8 cellular contexts compared by ENCODE assay signal in genomic region chr1:201539561-201540404, GRCh38. TPM values are rescaled to one million over a fixed set of nuclear protein-coding genes. Genes with fewer than 3 reads are reported as not detected.
DNase-seq lines count a peak whose midpoint lies in the region; ATAC-seq and TF ChIP-seq lines count a peak whose summit lies in the region.

No MANE protein-coding gene starts in this region.

- H3K4me1 Mint-ChIP-seq in stimulated activated naive CD8-positive, alpha-beta T cell treated with anti-CD3 and anti-CD28 coated beads, Interleukin-15, Interleukin-2, amounts not matched to agents 100 ng/mL and 50 ng/mL, for 24 hours (ENCODE audit: low read depth) = peaks cover 21% of the 10 kb centered on the region
- H3K4me1 Mint-ChIP-seq in stimulated activated effector memory CD8-positive, alpha-beta T cell treated with anti-CD3 and anti-CD28 coated beads, Interleukin-12 subunit alpha, Interleukin-12 subunit beta, amount 100 ng/mL, for 72 hours = peaks cover 21% of the 10 kb centered on the region

- CTCF ChIA-PET in OCI-LY7 (lab: Charles Lee; ENCODE audit: unreplicated experiment) = no interaction called here

- H3K36me3 ChIP-seq in OCI-LY7 (ENCODE audit: insufficient read depth, low read length) = no peaks in the 10 kb centered on the region

- peaks cover 62% of the 10 kb centered on the region for H3K27me3 Mint-ChIP-seq in stimulated activated naive CD8-positive, alpha-beta T cell treated with anti-CD3 and anti-CD28 coated beads, Interleukin-15, Interleukin-2, amounts not matched to agents 100 ng/mL and 50 ng/mL, for 24 hours

- H3K36me3 Mint-ChIP-seq in stimulated activated naive CD8-positive, alpha-beta T cell treated with anti-CD3 and anti-CD28 coated beads, Interleukin-15, Interleukin-2, amounts not matched to agents 100 ng/mL and 50 ng/mL, for 24 hours (ENCODE audit: low read depth) = peaks cover 4% of the 10 kb centered on the region
- no peaks in the 10 kb centered on the region for H3K36me3 Mint-ChIP-seq in stimulated activated effector memory CD8-positive, alpha-beta T cell treated with anti-CD3 and anti-CD28 coated beads, Interleukin-12 subunit alpha, Interleukin-12 subunit beta, amount 100 ng/mL, for 72 hours

- H3K27ac Mint-ChIP-seq in stimulated activated naive CD8-positive, alpha-beta T cell treated with anti-CD3 and anti-CD28 coated beads, Interleukin-15, Interleukin-2, amounts not matched to agents 100 ng/mL and 50 ng/mL, for 24 hours = no peak overlapping the region
- H3K27ac Mint-ChIP-seq in stimulated activated effector memory CD8-positive, alpha-beta T cell treated with anti-CD3 and anti-CD28 coated beads, Interleukin-12 subunit alpha, Interleukin-12 subunit beta, amount 100 ng/mL, for 72 hours = no peak overlapping the region

- peak overlapping the region; percentile 71 for H3K4me3 Mint-ChIP-seq in stimulated activated naive CD8-positive, alpha-beta T cell treated with anti-CD3 and anti-CD28 coated beads, Interleukin-15, Interleukin-2, amounts not matched to agents 100 ng/mL and 50 ng/mL, for 24 hours
- H3K4me3 Mint-ChIP-seq in stimulated activated effector memory CD8-positive, alpha-beta T cell treated with anti-CD3 and anti-CD28 coated beads, Interleukin-12 subunit alpha, Interleukin-12 subunit beta, amount 100 ng/mL, for 72 hours = peak overlapping the region; percentile 70

- intact Hi-C loops in OCI-LY7 (cut with micrococcal nuclease; ENCODE audit: unreplicated experiment) = no loop called here
- intact Hi-C loops in left colon (cut with DNase I, micrococcal nuclease) = no loop called here

- H3K9me3 ChIP-seq in OCI-LY7 (ENCODE audit: low read length) = no peaks in the 10 kb centered on the region

- H2AFZ ChIP-seq in OCI-LY7 (ENCODE audit: low read length) = no peak overlapping the region

- peaks cover 12% of the 10 kb centered on the region for H3K4me1 ChIP-seq in OCI-LY7 (ENCODE audit: insufficient read depth, low read length, poor library complexity, severe bottlenecking)

- H3K27ac ChIP-seq in OCI-LY7 (ENCODE audit: low read depth, low read length, poor library complexity, severe bottlenecking) = no peak overlapping the region
- peak overlapping the region; percentile 66 to 89 for H3K27ac ChIP-seq in coronary artery

- H3K4me2 ChIP-seq in OCI-LY7 (ENCODE audit: low read length) = peak overlapping the region; percentile 39

- ATAC-seq in stimulated activated naive CD8-positive, alpha-beta T cell treated with anti-CD3 and anti-CD28 coated beads, Interleukin-15, Interleukin-2, amounts not matched to agents 100 U/mL and 50 U/mL, for 24 hours = no peak
- peak; percentile 29 for ATAC-seq in left colon
- no peak for ATAC-seq in stimulated activated effector memory CD8-positive, alpha-beta T cell treated with anti-CD3 and anti-CD28 coated beads, Interleukin-12 subunit alpha, Interleukin-12 subunit beta, amount 100 ng/mL, for 72 hours
- no peak for ATAC-seq in GM19023 (IDR thresholded peaks at IDR 0.05; ENCODE audit: unreplicated experiment)

- no peaks in the 10 kb centered on the region for H4K20me1 ChIP-seq in OCI-LY7 (ENCODE audit: insufficient read depth, low read length)

- H3K4me3 ChIP-seq in OCI-LY7 (ENCODE audit: low read depth, low read length, poor library complexity, severe bottlenecking) (no peak overlapping the region), coronary artery (peak overlapping the region; percentile 92)

- no peaks in the 10 kb centered on the region for H3K9me3 Mint-ChIP-seq in stimulated activated naive CD8-positive, alpha-beta T cell treated with anti-CD3 and anti-CD28 coated beads, Interleukin-15, Interleukin-2, amounts not matched to agents 100 ng/mL and 50 ng/mL, for 24 hours
- peaks cover 3% of the 10 kb centered on the region for H3K9me3 Mint-ChIP-seq in stimulated activated effector memory CD8-positive, alpha-beta T cell treated with anti-CD3 and anti-CD28 coated beads, Interleukin-12 subunit alpha, Interleukin-12 subunit beta, amount 100 ng/mL, for 72 hours

- POLR2A ChIA-PET in OCI-LY7 (lab: Charles Lee) = interaction anchor here (1.0 kb wide), 1 partner anchor 23 kb away, joined by 3 read pairs; no protein-coding TSS in a partner anchor

- TF ChIP-seq CTCF in OCI-LY7 (conservative IDR thresholded peaks at IDR 0.05; ENCODE audit: low read length) (no peak), coronary artery (IDR thresholded peaks at IDR 0.05) (no peak)

- no peaks in the 10 kb centered on the region for H3K9me2 ChIP-seq in OCI-LY7 (ENCODE audit: insufficient read depth, low read length)

- DNase-seq in stimulated activated naive CD8-positive, alpha-beta T cell treated with anti-CD3 and anti-CD28 coated beads, Interleukin-15, Interleukin-2, amounts not matched to agents 100 U/mL and 50 U/mL, for 24 hours = no peak
- DNase-seq in OCI-LY7 (ENCODE audit: low spot score) (no peak), coronary artery (ENCODE audit: low spot score) (peak; percentile 75), left colon (peak in 1 of 2 donors; percentile 34), ureter (ENCODE audit: low spot score) (no peak)
- no peak for DNase-seq in stimulated activated effector memory CD8-positive, alpha-beta T cell treated with anti-CD3 and anti-CD28 coated beads, Interleukin-12 subunit alpha, Interleukin-12 subunit beta, amount 100 ng/mL, for 72 hours (ENCODE audit: low spot score in 2 of 2)

- no peaks in the 10 kb centered on the region for H3K79me2 ChIP-seq in OCI-LY7 (ENCODE audit: insufficient read depth, low read depth, low read length)

- no TSS peak for BruUV-seq in OCI-LY7 (replicated peaks; lab: Mats Ljungman, UMichigan)

RNA-seq across cellular contexts. Expression of gene NAV1, which starts 0.9 kb away (rescaled TPM):
- total RNA-seq in OCI-LY7 (2014; rRNA removed; shearing (Covaris generic)) = 2.5 and 4.2 TPM in 2 replicates
- 19.8 and 20.7 TPM in 2 replicates for total RNA-seq in OCI-LY7 (2022)
- total RNA-seq in left colon = 10 to 100 TPM; 13.6 to 25.1 TPM
- 49.3 TPM for total RNA-seq in ureter

RNA-seq across cellular contexts. Expression of gene CSRP1, which starts 32.9 kb away (rescaled TPM):
- 46.4 and 52.8 TPM in 2 replicates for total RNA-seq in OCI-LY7 (2014; rRNA removed; shearing (Covaris generic))
- total RNA-seq in OCI-LY7 (2022) (72.2 and 89.8 TPM in 2 replicates), left colon (100 to 1,000 TPM; 131 to 355 TPM), ureter (545 TPM)
